8 cellular contexts compared by ENCODE assay signal in genomic region chr3:44762170-44762677, GRCh38. TPM values are rescaled to one million over a fixed set of nuclear protein-coding genes. Genes with fewer than 3 reads are reported as not detected.
DNase-seq lines count a peak whose midpoint lies in the region; ATAC-seq, FAIRE-seq and TF ChIP-seq lines count a peak whose summit lies in the region.

No MANE protein-coding gene starts in this region.

- DNase-seq in DMS 273 (lab: John Stamatoyannopoulos, UW; ENCODE audit: unreplicated experiment) (peak; percentile 39), DMS 273 treated with DMSO at 0.1 percent for 48 hours (lab: John Stamatoyannopoulos, UW) (no peak), adipocyte (ENCODE audit: low read depth) (peak; percentile 24), right lobe of liver (no peak), urothelium cell line (ENCODE audit: low spot score) (peak; percentile 10), GM19239 (ENCODE audit: insufficient read length, low spot score) (no peak)

- H3K36me3 ChIP-seq in HUES6 (ENCODE audit: control insufficient read depth, insufficient read depth, low read length) = peaks cover 47% of the 10 kb centered on the region
- H3K36me3 ChIP-seq in adipocyte (ENCODE audit: control insufficient read depth, insufficient read depth, low read length, severe bottlenecking) = peaks cover 11% of the 10 kb centered on the region
- H3K36me3 ChIP-seq in right lobe of liver = no peaks in the 10 kb centered on the region

- no peak for ATAC-seq in right lobe of liver
- no peak for ATAC-seq in GM19395 (IDR thresholded peaks at IDR 0.05; ENCODE audit: unreplicated experiment)

- intact Hi-C loops in right lobe of liver (cut with DNase I) = no loop called here

- H3K4me1 ChIP-seq in HUES6 (ENCODE audit: control insufficient read depth, insufficient read depth, low read length) (peaks cover 3% of the 10 kb centered on the region; the same call in 1 of the 2 replicates), adipocyte (ENCODE audit: control insufficient read depth, insufficient read depth, low read length) (peaks cover 11% of the 10 kb centered on the region), right lobe of liver (peaks cover 0 to 5% (median 2%) of the 10 kb centered on the region in 4 donors)

- WGBS in right lobe of liver (ENCODE audit: insufficient coverage, low coverage, low lambda C conversion rate, missing lambda C conversion rate) = 8% methylated on average over 9 of the region's 9 CpGs

- TF ChIP-seq CTCF in right lobe of liver (IDR thresholded peaks at IDR 0.05) = no peak

- H3K27ac ChIP-seq in HUES6 (ENCODE audit: low read depth, low read length) (peak overlapping the region; percentile 92), right lobe of liver (no peak overlapping the region)

- H3K9ac ChIP-seq in HUES6 (ENCODE audit: low read length) (peak overlapping the region; percentile 96), adipocyte (ENCODE audit: low read length) (peak overlapping the region; percentile 95)

- H3K27me3 ChIP-seq in HUES6 (ENCODE audit: control insufficient read depth, insufficient read depth, low read length) (no peaks in the 10 kb centered on the region), adipocyte (replicated peaks; ENCODE audit: control insufficient read depth, insufficient read depth, low read length) (no peaks in the 10 kb centered on the region), right lobe of liver (no peaks in the 10 kb centered on the region)

- peaks cover 21% of the 10 kb centered on the region for H3K9me3 ChIP-seq in HUES6 (ENCODE audit: control insufficient read depth, insufficient read depth, low read depth, low read length)
- peaks cover 6% of the 10 kb centered on the region for H3K9me3 ChIP-seq in adipocyte (ENCODE audit: control insufficient read depth, low read length)
- peaks cover 0 to 3% (median 0%) of the 10 kb centered on the region in 4 donors for H3K9me3 ChIP-seq in right lobe of liver

- FAIRE-seq in urothelium cell line (lab: Jason Lieb, UNC) = no peak
- FAIRE-seq in GM19239 (lab: Jason Lieb, UNC) = no peak

- H3K4me3 ChIP-seq in HUES6 (ENCODE audit: low read depth, low read length) = peak overlapping the region; percentile 94
- peak overlapping the region; percentile 99 for H3K4me3 ChIP-seq in adipocyte (ENCODE audit: low read length)
- peak overlapping the region; percentile 67 to 80 (median 71) for H3K4me3 ChIP-seq in right lobe of liver

- no peak for TF ChIP-seq POLR2A in right lobe of liver (IDR thresholded peaks at IDR 0.05)

RNA-seq across cellular contexts. Expression of gene KIF15, which starts 0.6 kb away (rescaled TPM):
- total RNA-seq in right lobe of liver = under 1 TPM; 0.09 to 0.51 (median 0.22) TPM

RNA-seq across cellular contexts. Expression of gene KIAA1143, which starts 0.8 kb away (rescaled TPM):
- total RNA-seq in right lobe of liver = 10 to 100 TPM in 1 of 6 experiments, 1 to 10 TPM in 5; 7.2 to 11.6 (median 8.5) TPM

RNA-seq across cellular contexts. Expression of gene ZNF501, which starts 32.8 kb away (rescaled TPM):
- total RNA-seq in right lobe of liver = 1 to 10 TPM in 3 of 6 experiments, under 1 TPM in 3; 0.43 to 1.2 (median 0.87) TPM

RNA-seq across cellular contexts. Expression of gene ZNF502, which starts 49.8 kb away (rescaled TPM):
- total RNA-seq in right lobe of liver = 1 to 10 TPM in 4 of 6 experiments, under 1 TPM in 2; 0.50 to 1.7 (median 1.1) TPM

Comparison
In these comparisons a context has a peak if more than half of its experiments do, and no peak if none do; other contexts are left out.
1. DNase-seq: peak in DMS 273 (single experiment), adipocyte (single experiment) and urothelium cell line (single experiment); none in DMS 273 treated with DMSO at 0.1 percent for 48 hours (single experiment), right lobe of liver (0 of 3) and GM19239 (single experiment).
2. Peak in every context shown above with its lines, with median percentiles within 50 percentile points of each other: H3K4me3 ChIP-seq.